27 cellular contexts compared by ENCODE assay signal in genomic region chr5:139925163-139925562, GRCh38.
"Had no signal": no experiment of that assay in that cellular context is flagged by ENCODE, and none has a peak within 500 bp of the region (broad histone marks: within the 10 kb centered on the region; RNA-seq: fewer than 3 reads in every experiment).

No MANE protein-coding gene starts in this region.

- H3K9me3 Mint-ChIP-seq: activated B cell treated with CpG ODN at 0.5 μM for 24 hours; activated CD4-positive, alpha-beta memory T cell treated with anti-CD3 and anti-CD28 coated beads, Interleukin-2, amount 10 ng/mL, durations not matched to agents 7 days and 5 days; activated naive CD4-positive, alpha-beta T cell treated with anti-CD3 and anti-CD28 coated beads, Interleukin-2, amount 10 ng/mL, durations not matched to agents 7 days and 5 days; activated naive CD4-positive, alpha-beta T cell treated with anti-CD3 and anti-CD28 coated beads, Interleukin-2, amount 50 U/mL, for 72 hours; activated naive CD8-positive, alpha-beta T cell treated with anti-CD3 and anti-CD28 coated beads, Interleukin-2, amount 10 ng/mL, durations not matched to agents 7 days and 5 days; activated T-cell treated with anti-CD3 and anti-CD28 coated beads, Interleukin-2, amount 50 U/mL, for 24 hours; activated T-cell treated with anti-CD3 and anti-CD28 coated beads, Interleukin-2, amount 50 U/mL, for 72 hours; brain; central memory CD8-positive, alpha-beta T cell; dendritic cell treated with granulocyte-macrophage colony-stimulating factor and Interleukin-4, amounts not matched to agents 40 ng/mL and 50 ng/mL, for 4 days; endodermal cell; T-helper 2 cell treated with Interferon-gamma antibody and Interleukin-4, amounts not matched to agents 5 μg/mL and 100 μg/mL, for 36 hours had no signal

- H3K36me3 Mint-ChIP-seq: activated naive CD4-positive, alpha-beta T cell treated with anti-CD3 and anti-CD28 coated beads, Interleukin-2, amount 10 ng/mL, durations not matched to agents 7 days and 5 days; activated naive CD4-positive, alpha-beta T cell treated with anti-CD3 and anti-CD28 coated beads, Interleukin-2, amount 50 U/mL, for 72 hours; activated naive CD8-positive, alpha-beta T cell treated with anti-CD3 and anti-CD28 coated beads, Interleukin-2, amount 10 ng/mL, durations not matched to agents 7 days and 5 days; brain had no signal

- H3K4me3 Mint-ChIP-seq: activated B cell treated with CpG ODN at 0.5 μM for 24 hours; activated CD4-positive, alpha-beta memory T cell treated with anti-CD3 and anti-CD28 coated beads, Interleukin-2, amount 10 ng/mL, durations not matched to agents 7 days and 5 days; activated naive CD4-positive, alpha-beta T cell treated with anti-CD3 and anti-CD28 coated beads, Interleukin-2, amount 10 ng/mL, durations not matched to agents 7 days and 5 days; activated naive CD8-positive, alpha-beta T cell treated with anti-CD3 and anti-CD28 coated beads, Interleukin-2, amount 10 ng/mL, durations not matched to agents 7 days and 5 days; activated T-cell treated with anti-CD3 and anti-CD28 coated beads, Interleukin-2, amount 50 U/mL, for 24 hours; activated T-cell treated with anti-CD3 and anti-CD28 coated beads, Interleukin-2, amount 50 U/mL, for 72 hours; brain; dendritic cell treated with granulocyte-macrophage colony-stimulating factor and Interleukin-4, amounts not matched to agents 40 ng/mL and 50 ng/mL, for 4 days; endodermal cell; T-helper 17 cell; T-helper 2 cell treated with Interferon-gamma antibody and Interleukin-4, amounts not matched to agents 5 μg/mL and 100 μg/mL, for 36 hours had no signal

- H3K4me1 Mint-ChIP-seq: activated B cell treated with CpG ODN at 0.5 μM for 24 hours; activated naive CD4-positive, alpha-beta T cell treated with anti-CD3 and anti-CD28 coated beads, Interleukin-2, amount 10 ng/mL, durations not matched to agents 7 days and 5 days; activated naive CD8-positive, alpha-beta T cell treated with anti-CD3 and anti-CD28 coated beads, Interleukin-2, amount 10 ng/mL, durations not matched to agents 7 days and 5 days had no signal

- H3K27me3 Mint-ChIP-seq: central memory CD8-positive, alpha-beta T cell had no signal

- DNase-seq: activated B cell treated with CpG ODN at 0.5 μM for 24 hours; activated CD4-positive, alpha-beta memory T cell treated with anti-CD3 and anti-CD28 coated beads, Interleukin-2, amount 10 ng/mL, durations not matched to agents 7 days and 5 days; activated CD4-positive, alpha-beta T cell treated with anti-CD3 and anti-CD28 coated beads for 48 hours; activated CD8-positive, alpha-beta memory T cell treated with anti-CD3 and anti-CD28 coated beads for 24 hours; activated gamma-delta T cell; activated naive CD4-positive, alpha-beta T cell; activated naive CD4-positive, alpha-beta T cell treated with anti-CD3 and anti-CD28 coated beads, Interleukin-2, amount 10 ng/mL, durations not matched to agents 7 days and 5 days; activated naive CD8-positive, alpha-beta T cell treated with anti-CD3 and anti-CD28 coated beads, Interleukin-2, amount 10 ng/mL, durations not matched to agents 7 days and 5 days; activated T-cell treated with anti-CD3 and anti-CD28 coated beads for 4 hours; activated T-cell treated with anti-CD3 and anti-CD28 coated beads, Interleukin-2, amount 50 U/mL, for 24 hours; dorsolateral prefrontal cortex; effector memory CD4-positive, alpha-beta T cell; endodermal cell; foreskin fibroblast; head of caudate nucleus; T-helper 1 cell; T-helper 17 cell; T1000; WERI-Rb-1 had no signal

- ATAC-seq: activated CD4-positive, CD25-positive, alpha-beta regulatory T cell treated with anti-CD3 and anti-CD28 coated beads, Interleukin-2, amount 50 U/mL, for 24 hours; esophagus mucosa; T-helper 17 cell had no signal

- H3K27ac Mint-ChIP-seq: activated B cell treated with CpG ODN at 0.5 μM for 24 hours; activated CD4-positive, alpha-beta memory T cell treated with anti-CD3 and anti-CD28 coated beads, Interleukin-2, amount 10 ng/mL, durations not matched to agents 7 days and 5 days; activated naive CD4-positive, alpha-beta T cell treated with anti-CD3 and anti-CD28 coated beads, Interleukin-2, amount 10 ng/mL, durations not matched to agents 7 days and 5 days; activated naive CD4-positive, alpha-beta T cell treated with anti-CD3 and anti-CD28 coated beads, Interleukin-2, amount 50 U/mL, for 72 hours; activated naive CD8-positive, alpha-beta T cell treated with anti-CD3 and anti-CD28 coated beads, Interleukin-2, amount 10 ng/mL, durations not matched to agents 7 days and 5 days; activated T-cell treated with anti-CD3 and anti-CD28 coated beads, Interleukin-2, amount 50 U/mL, for 24 hours; activated T-cell treated with anti-CD3 and anti-CD28 coated beads, Interleukin-2, amount 50 U/mL, for 72 hours; dendritic cell treated with granulocyte-macrophage colony-stimulating factor and Interleukin-4, amounts not matched to agents 40 ng/mL and 50 ng/mL, for 4 days; endodermal cell; T-helper 17 cell; T-helper 2 cell treated with Interferon-gamma antibody and Interleukin-4, amounts not matched to agents 5 μg/mL and 100 μg/mL, for 36 hours had no signal
